In the genomic region with DNA sequence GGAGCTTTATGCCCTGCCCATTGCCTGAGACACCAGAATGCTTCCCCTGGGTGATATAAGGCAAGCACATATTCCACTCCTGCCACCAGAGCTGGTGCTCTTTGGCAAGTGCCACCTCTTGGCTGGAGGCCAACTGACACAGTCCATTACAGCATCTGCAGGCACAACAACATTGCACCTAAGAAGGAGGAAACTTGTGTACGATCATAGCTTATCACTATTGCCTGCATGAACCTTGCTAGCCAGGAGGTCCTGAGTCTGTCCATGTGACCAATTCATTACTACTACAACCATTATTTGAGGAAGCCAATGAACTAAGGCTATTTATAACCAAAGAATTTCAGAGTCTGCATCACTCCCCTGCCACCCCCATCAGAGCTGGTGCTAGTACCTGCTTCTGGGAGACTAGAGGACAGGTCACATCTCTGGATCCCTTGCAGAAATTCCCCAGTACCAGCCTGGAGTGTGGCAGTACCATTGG, we compare ENCODE assay signal across 19 cellular contexts.
DNase-seq lines count a peak whose midpoint lies in the region; ATAC-seq and TF ChIP-seq lines count a peak whose summit lies in the region.
"Had no signal": no experiment of that assay in that cellular context is flagged by ENCODE, and none has a peak within 500 bp of the region (broad histone marks: within the 10 kb centered on the region; RNA-seq: fewer than 3 reads in every experiment).

No MANE protein-coding gene starts in this region.

- H3K9ac ChIP-seq in colonic mucosa (ENCODE audit: low read depth in 2 of 2, low read length in 2 of 2) (no peak overlapping the region), parathyroid adenoma (no peak overlapping the region)

- H3K4me1 ChIP-seq in colonic mucosa (no peaks in the 10 kb centered on the region), parathyroid adenoma (peaks cover 10% of the 10 kb centered on the region)
- H3K4me1 ChIP-seq: gastrocnemius medialis, uterus had no signal

- H3K27ac Mint-ChIP-seq in Calu3 (ENCODE audit: unreplicated experiment): no peak overlapping the region
- H3K27ac Mint-ChIP-seq in stimulated activated effector memory CD8-positive, alpha-beta T cell treated with anti-CD3 and anti-CD28 coated beads, Interleukin-12 subunit alpha, Interleukin-12 subunit beta, amount 100 ng/mL, for 72 hours: no peak overlapping the region
- H3K27ac Mint-ChIP-seq: activated naive CD8-positive, alpha-beta T cell treated with anti-CD3 and anti-CD28 coated beads for 36 hours; T-helper 17 cell had no signal

- intact Hi-C loops in Calu3 (cut with micrococcal nuclease; ENCODE audit: unreplicated experiment) (loop anchor here (2.0 kb wide), 1 partner anchor 37 kb away; no protein-coding TSS in a partner anchor), colonic mucosa (cut with DNase I) (no loop called here)

- no peaks in the 10 kb centered on the region for H3K79me2 ChIP-seq in parathyroid adenoma

- H3K27ac ChIP-seq in colonic mucosa: no peak overlapping the region
- no peak overlapping the region for H3K27ac ChIP-seq in parathyroid adenoma
- H3K27ac ChIP-seq: gastrocnemius medialis, uterus had no signal

- CTCF ChIA-PET in Calu3 (lab: Charles Lee): interaction anchor here (1.0 to 2.7 kb wide), 2 partner anchors 10 to 15 kb away, joined by 3 to 14 read pairs; no protein-coding TSS in a partner anchor

- H2AFZ ChIP-seq in parathyroid adenoma: peak overlapping the region; percentile 40

- ATAC-seq in HG03520 (IDR thresholded peaks at IDR 0.05; ENCODE audit: unreplicated experiment): no peak
- no peak for ATAC-seq in stimulated activated effector memory CD8-positive, alpha-beta T cell treated with anti-CD3 and anti-CD28 coated beads, Interleukin-12 subunit alpha, Interleukin-12 subunit beta, amount 100 ng/mL, for 72 hours
- ATAC-seq in GM19351 (IDR thresholded peaks at IDR 0.05; ENCODE audit: unreplicated experiment): no peak
- ATAC-seq: gastrocnemius medialis, T-helper 17 cell had no signal

- no TSS peak for BruUV-seq in Calu3 (replicated peaks; lab: Mats Ljungman, UMichigan)

- TF ChIP-seq CTCF in Calu3 (IDR thresholded peaks at IDR 0.05; ENCODE audit: unreplicated experiment) (no peak), colonic mucosa (IDR thresholded peaks at IDR 0.05) (no peak), parathyroid adenoma (IDR thresholded peaks at IDR 0.05) (no peak)

- peaks cover 16% of the 10 kb centered on the region for H3K4me1 Mint-ChIP-seq in Calu3 (ENCODE audit: low read depth, unreplicated experiment)
- H3K4me1 Mint-ChIP-seq in stimulated activated effector memory CD8-positive, alpha-beta T cell treated with anti-CD3 and anti-CD28 coated beads, Interleukin-12 subunit alpha, Interleukin-12 subunit beta, amount 100 ng/mL, for 72 hours: no peaks in the 10 kb centered on the region
- H3K4me1 Mint-ChIP-seq: activated naive CD8-positive, alpha-beta T cell treated with anti-CD3 and anti-CD28 coated beads for 36 hours had no signal

- DNase-seq in Calu3 (peak; percentile 52), NAMALWA (ENCODE audit: low spot score) (peak; percentile 67), colonic mucosa (peak; percentile 60)
- DNase-seq in stimulated activated effector memory CD8-positive, alpha-beta T cell treated with anti-CD3 and anti-CD28 coated beads, Interleukin-12 subunit alpha, Interleukin-12 subunit beta, amount 100 ng/mL, for 72 hours (ENCODE audit: low spot score in 2 of 2): no peak
- DNase-seq: activated CD4-positive, CD25-positive, alpha-beta regulatory T cell treated with anti-CD3 and anti-CD28 coated beads, Interleukin-2, amount 50 U/mL, for 72 hours; activated naive CD8-positive, alpha-beta T cell treated with anti-CD3 and anti-CD28 coated beads for 36 hours; C1 segment of cervical spinal cord; caudate nucleus; gastrocnemius medialis; HCEC 1CT; NCI-H1436; NCI-H526; stimulated activated naive CD4-positive, alpha-beta T cell treated with Interleukin-2 at 50 U/mL for 16 hours; T-helper 17 cell; uterus had no signal

- H3K9me3 ChIP-seq in colonic mucosa (no peaks in the 10 kb centered on the region), parathyroid adenoma (ENCODE audit: control insufficient read depth, low read length) (no peaks in the 10 kb centered on the region)
- H3K9me3 ChIP-seq: gastrocnemius medialis had no signal

- no peaks in the 10 kb centered on the region for H3K27me3 Mint-ChIP-seq in Calu3 (ENCODE audit: unreplicated experiment)
- H3K27me3 Mint-ChIP-seq: activated naive CD8-positive, alpha-beta T cell treated with anti-CD3 and anti-CD28 coated beads for 36 hours had no signal

- no peaks in the 10 kb centered on the region for H3K36me3 Mint-ChIP-seq in Calu3 (ENCODE audit: insufficient read depth, unreplicated experiment)
- no peaks in the 10 kb centered on the region for H3K36me3 Mint-ChIP-seq in stimulated activated effector memory CD8-positive, alpha-beta T cell treated with anti-CD3 and anti-CD28 coated beads, Interleukin-12 subunit alpha, Interleukin-12 subunit beta, amount 100 ng/mL, for 72 hours

- no peaks in the 10 kb centered on the region for H3K36me3 ChIP-seq in colonic mucosa
- no peaks in the 10 kb centered on the region for H3K36me3 ChIP-seq in parathyroid adenoma (ENCODE audit: control insufficient read depth, insufficient read depth, low read length)
- H3K36me3 ChIP-seq: gastrocnemius medialis, uterus had no signal

- no peak overlapping the region for H3K4me3 Mint-ChIP-seq in Calu3 (ENCODE audit: low read depth, unreplicated experiment)
- no peak overlapping the region for H3K4me3 Mint-ChIP-seq in stimulated activated effector memory CD8-positive, alpha-beta T cell treated with anti-CD3 and anti-CD28 coated beads, Interleukin-12 subunit alpha, Interleukin-12 subunit beta, amount 100 ng/mL, for 72 hours
- H3K4me3 Mint-ChIP-seq: activated naive CD8-positive, alpha-beta T cell treated with anti-CD3 and anti-CD28 coated beads for 36 hours; T-helper 17 cell had no signal

- H3K4me2 ChIP-seq in parathyroid adenoma (ENCODE audit: low read length): no peak overlapping the region
- H3K4me2 ChIP-seq: smooth muscle cell had no signal

- H3K4me3 ChIP-seq in colonic mucosa (no peak overlapping the region), parathyroid adenoma (ENCODE audit: low read depth, low read length) (no peak overlapping the region)
- H3K4me3 ChIP-seq: gastrocnemius medialis, smooth muscle cell, uterus had no signal

- H3K9me3 Mint-ChIP-seq in Calu3 (ENCODE audit: low read depth, unreplicated experiment): peaks cover 6% of the 10 kb centered on the region
- H3K9me3 Mint-ChIP-seq in stimulated activated effector memory CD8-positive, alpha-beta T cell treated with anti-CD3 and anti-CD28 coated beads, Interleukin-12 subunit alpha, Interleukin-12 subunit beta, amount 100 ng/mL, for 72 hours: peaks cover 3% of the 10 kb centered on the region

- H3K27me3 ChIP-seq in colonic mucosa (no peaks in the 10 kb centered on the region), parathyroid adenoma (ENCODE audit: control insufficient read depth, insufficient read depth, low read length) (no peaks in the 10 kb centered on the region)
- H3K27me3 ChIP-seq: gastrocnemius medialis, uterus had no signal

Comparison
In these comparisons a context has a peak if more than half of its experiments do, and no peak if none do; other contexts are left out.
1. DNase-seq: peak in Calu3 (single experiment), NAMALWA (single experiment) and colonic mucosa (single experiment); none in stimulated activated effector memory CD8-positive, alpha-beta T cell treated with anti-CD3 and anti-CD28 coated beads, Interleukin-12 subunit alpha, Interleukin-12 subunit beta, amount 100 ng/mL, for 72 hours (0 of 2).